18 cellular contexts compared by ENCODE assay signal in the genomic region with DNA sequence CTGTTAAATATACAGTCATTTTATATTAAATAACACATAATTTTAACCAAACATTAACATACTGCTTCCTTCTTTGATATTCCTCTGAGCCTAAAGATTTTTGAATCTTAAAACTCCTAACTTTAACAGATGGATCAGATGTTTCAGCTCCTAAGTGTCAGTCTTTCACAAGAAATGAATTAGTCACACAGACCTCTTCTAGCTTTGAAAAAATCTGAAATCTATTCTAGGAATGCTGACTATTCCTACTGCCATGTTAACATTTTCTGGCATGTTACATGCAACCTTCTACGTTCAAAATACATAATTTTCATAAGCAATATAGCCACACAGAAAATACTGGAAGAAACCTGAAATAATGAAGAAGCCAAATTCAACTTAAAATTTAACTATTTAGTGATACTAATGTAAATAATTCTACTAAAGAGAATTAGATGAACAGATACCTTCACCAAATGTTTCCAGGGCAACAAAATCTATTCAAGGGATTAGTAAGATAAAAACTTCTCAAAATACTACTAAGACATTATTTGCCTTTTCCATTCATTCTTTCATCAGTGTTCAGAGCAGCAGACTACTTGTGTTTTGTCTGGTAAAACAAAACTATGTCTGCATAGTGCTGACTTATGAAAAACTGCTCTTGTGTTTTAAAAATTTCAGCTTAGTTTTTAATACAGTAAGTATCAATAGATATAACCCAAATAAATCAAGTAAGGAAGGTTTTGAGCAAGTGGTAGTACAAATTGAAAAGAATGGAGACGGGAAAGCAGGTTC. TPM values are rescaled to one million over a fixed set of nuclear protein-coding genes. Genes with fewer than 3 reads are reported as not detected.
DNase-seq lines count a peak whose midpoint lies in the region; ATAC-seq lines count a peak whose summit lies in the region.
"Had no signal": no experiment of that assay in that cellular context is flagged by ENCODE, and none has a peak within 500 bp of the region (broad histone marks: within the 10 kb centered on the region; RNA-seq: fewer than 3 reads in every experiment).

No MANE protein-coding gene starts in this region.

- H3K27ac ChIP-seq in mesendoderm (ENCODE audit: low read depth, low read length): no peak overlapping the region
- no peak overlapping the region for H3K27ac ChIP-seq in CD8-positive, alpha-beta memory T cell (ENCODE audit: low read depth, low read length)
- H3K27ac ChIP-seq: ovary had no signal

- peaks cover 14 to 23% (median 19%) of the 10 kb centered on the region in 3 donors for H3K4me1 Mint-ChIP-seq in CD8-positive, alpha-beta memory T cell

- peaks cover 40% of the 10 kb centered on the region for H3K79me2 ChIP-seq in mesendoderm (ENCODE audit: control insufficient read depth, insufficient read depth, low read length)

- H2BK120ac ChIP-seq in mesendoderm (ENCODE audit: low read depth, low read length): no peak overlapping the region

- H2BK15ac ChIP-seq in mesendoderm (replicated peaks; ENCODE audit: low read depth): no peak overlapping the region

- H2BK5ac ChIP-seq in mesendoderm (ENCODE audit: low read length): no peak overlapping the region

- H3K9ac ChIP-seq in mesendoderm (ENCODE audit: low read length): no peak overlapping the region

- POLR2A ChIA-PET in CD8-positive, alpha-beta memory T cell (lab: Charles Lee): no interaction called here

- peak; percentile 39 for DNase-seq in DMS114 treated with DMSO at 0.1 percent for 48 hours (lab: John Stamatoyannopoulos, UW; ENCODE audit: unreplicated experiment)
- DNase-seq in NCI-H226: peak; percentile 67
- DNase-seq in cerebellar cortex (ENCODE audit: low spot score): peak; percentile 29
- DNase-seq in mesendoderm: peak; percentile 69
- no peak for DNase-seq in CD8-positive, alpha-beta memory T cell
- DNase-seq in SK-N-DZ (ENCODE audit: low spot score): no peak
- DNase-seq: activated CD4-positive, alpha-beta T cell treated with anti-CD3 and anti-CD28 coated beads, Interleukin-2, amount 50 U/mL, for 1 hour; activated effector memory CD4-positive, alpha-beta T cell treated with anti-CD3 and anti-CD28 coated beads, Interleukin-2, amount 50 U/mL, for 16 hours; CD4-positive, CD25-positive, alpha-beta regulatory T cell; head of caudate nucleus; NCI-H1694; NCI-H82; ovary; stimulated activated naive CD4-positive, alpha-beta T cell had no signal

- H3K4me3 ChIP-seq in mesendoderm (ENCODE audit: low read length): no peak overlapping the region
- no peak overlapping the region for H3K4me3 ChIP-seq in CD8-positive, alpha-beta memory T cell (ENCODE audit: low read length)
- H3K4me3 ChIP-seq: lung, ovary had no signal

- no peak overlapping the region for H2AK5ac ChIP-seq in mesendoderm (ENCODE audit: low read length)

- WGBS in mesendoderm (ENCODE audit: extremely low coverage, insufficient coverage, low lambda C conversion rate): no CpG with 5 or more reads among the region's 2 CpGs

- no peak overlapping the region for H3K23ac ChIP-seq in mesendoderm (ENCODE audit: low read length)

- peaks cover 1% of the 10 kb centered on the region for H3K79me1 ChIP-seq in mesendoderm (ENCODE audit: low read length)

- H4K8ac ChIP-seq in mesendoderm (ENCODE audit: low read depth, low read length): no peak overlapping the region

- H3K27ac Mint-ChIP-seq in CD8-positive, alpha-beta memory T cell: no peak overlapping the region
- H3K27ac Mint-ChIP-seq: CD4-positive, CD25-positive, alpha-beta regulatory T cell; dendritic cell treated with granulocyte-macrophage colony-stimulating factor and Interleukin-4, amounts not matched to agents 40 ng/mL and 50 ng/mL, for 4 days had no signal

- no peaks in the 10 kb centered on the region for H3K4me1 ChIP-seq in mesendoderm (ENCODE audit: control insufficient read depth, low read depth, low read length)
- H3K4me1 ChIP-seq in CD8-positive, alpha-beta memory T cell (ENCODE audit: insufficient read depth, low read length): no peaks in the 10 kb centered on the region

- H3K56ac ChIP-seq in mesendoderm (ENCODE audit: low read length): no peak overlapping the region

- H3K4ac ChIP-seq in mesendoderm (ENCODE audit: low read depth, low read length): no peak overlapping the region

- H3K4me3 Mint-ChIP-seq in CD8-positive, alpha-beta memory T cell: no peak overlapping the region
- H3K4me3 Mint-ChIP-seq: CD4-positive, CD25-positive, alpha-beta regulatory T cell; dendritic cell treated with granulocyte-macrophage colony-stimulating factor and Interleukin-4, amounts not matched to agents 40 ng/mL and 50 ng/mL, for 4 days had no signal

- H3K9me3 ChIP-seq in CD8-positive, alpha-beta memory T cell (ENCODE audit: low read length): no peaks in the 10 kb centered on the region
- H3K9me3 ChIP-seq: ovary had no signal

- H3K4me2 ChIP-seq in mesendoderm (ENCODE audit: low read length): no peak overlapping the region

- H3K36me3 Mint-ChIP-seq in CD8-positive, alpha-beta memory T cell: peaks cover 2 to 6% (median 6%) of the 10 kb centered on the region in 3 donors
- H3K36me3 Mint-ChIP-seq: CD4-positive, CD25-positive, alpha-beta regulatory T cell had no signal

- CTCF ChIA-PET in CD8-positive, alpha-beta memory T cell (lab: Charles Lee): no interaction called here

- no peaks in the 10 kb centered on the region for H3K9me3 Mint-ChIP-seq in CD8-positive, alpha-beta memory T cell
- H3K9me3 Mint-ChIP-seq: dendritic cell treated with granulocyte-macrophage colony-stimulating factor and Interleukin-4, amounts not matched to agents 40 ng/mL and 50 ng/mL, for 4 days had no signal

- no peaks in the 10 kb centered on the region for H3K27me3 Mint-ChIP-seq in CD8-positive, alpha-beta memory T cell
- H3K27me3 Mint-ChIP-seq: CD4-positive, CD25-positive, alpha-beta regulatory T cell; dendritic cell treated with granulocyte-macrophage colony-stimulating factor and Interleukin-4, amounts not matched to agents 40 ng/mL and 50 ng/mL, for 4 days had no signal

- no peaks in the 10 kb centered on the region for H3K36me3 ChIP-seq in mesendoderm (ENCODE audit: control insufficient read depth, insufficient read depth, low read length)
- H3K36me3 ChIP-seq in CD8-positive, alpha-beta memory T cell (ENCODE audit: insufficient read depth, low read length): no peaks in the 10 kb centered on the region
- H3K36me3 ChIP-seq: ovary had no signal

- no peak overlapping the region for H3K18ac ChIP-seq in mesendoderm (ENCODE audit: low read length)

- ATAC-seq in GM21529 (IDR thresholded peaks at IDR 0.05; ENCODE audit: unreplicated experiment) (no peak), HG03571 (IDR thresholded peaks at IDR 0.05; ENCODE audit: unreplicated experiment) (no peak)

- no peaks in the 10 kb centered on the region for H3K27me3 ChIP-seq in mesendoderm (ENCODE audit: insufficient read depth, low read length, poor library complexity)
- H3K27me3 ChIP-seq in CD8-positive, alpha-beta memory T cell (ENCODE audit: insufficient read depth, low read length, poor library complexity, severe bottlenecking): no peaks in the 10 kb centered on the region
- H3K27me3 ChIP-seq: ovary had no signal

- no peak overlapping the region for H4K5ac ChIP-seq in mesendoderm (ENCODE audit: low read length)

RNA-seq across cellular contexts. Expression of a gene that starts 9.2 kb away (rescaled TPM):
- polyA plus RNA-seq in mesendoderm (2013, experiment 1 of 2): 65.5 TPM
- polyA plus RNA-seq in mesendoderm (2013, experiment 2 of 2): 68.5 TPM
- 10 to 100 TPM; 41.7 to 46.0 TPM for total RNA-seq in CD8-positive, alpha-beta memory T cell
- polyA plus RNA-seq in CD8-positive, alpha-beta memory T cell: 51.9 TPM
- 21.8 and 25.7 TPM in 2 replicates for polyA plus RNA-seq in SK-N-DZ (2014; cell fraction: cytosol; rRNA removed)
- polyA plus RNA-seq in SK-N-DZ (2014; cell fraction: nucleus; rRNA removed): 79.7 and 93.1 TPM in 2 replicates

Comparison
In these comparisons a context has a peak if more than half of its experiments do, and no peak if none do; other contexts are left out.
1. DNase-seq: peak in DMS114 treated with DMSO at 0.1 percent for 48 hours (single experiment), NCI-H226 (single experiment), cerebellar cortex (single experiment) and mesendoderm (single experiment); none in CD8-positive, alpha-beta memory T cell (0 of 5) and SK-N-DZ (single experiment).